8 cellular contexts compared by ENCODE assay signal in genomic region chr10:73246322-73246782, GRCh38. TPM values are rescaled to one million over a fixed set of nuclear protein-coding genes. Genes with fewer than 3 reads are reported as not detected.
DNase-seq lines count a peak whose midpoint lies in the region; ATAC-seq and TF ChIP-seq lines count a peak whose summit lies in the region.

No MANE protein-coding gene starts in this region.

- peak overlapping the region; percentile 99 for H3K27ac Mint-ChIP-seq in activated T-cell treated with anti-CD3 and anti-CD28 coated beads, Interleukin-2, amount 50 U/mL, for 24 hours

- H3K27me3 ChIP-seq in adrenal gland (no peaks in the 10 kb centered on the region), thyroid gland (no peaks in the 10 kb centered on the region)

- TF ChIP-seq POLR2A in adrenal gland (IDR thresholded peaks at IDR 0.05) (no peak), thyroid gland (IDR thresholded peaks at IDR 0.05) (no peak)

- intact Hi-C loops in adrenal gland (cut with DNase I) (no loop called here), thyroid gland (cut with DNase I) (no loop called here)

- H3K4me1 Mint-ChIP-seq in activated T-cell treated with anti-CD3 and anti-CD28 coated beads, Interleukin-2, amount 50 U/mL, for 24 hours (ENCODE audit: low read depth) = peaks cover 68% of the 10 kb centered on the region

- no peaks in the 10 kb centered on the region for H3K9me3 Mint-ChIP-seq in activated T-cell treated with anti-CD3 and anti-CD28 coated beads, Interleukin-2, amount 50 U/mL, for 24 hours

- H3K4me3 ChIP-seq in adrenal gland (peak overlapping the region; percentile 56 to 80 (median 64)), thyroid gland (replicated peaks in 1 of 3) (peak overlapping the region; percentile 37 to 80 (median 79))

- H3K27ac ChIP-seq in adrenal gland = peak overlapping the region in 4 of 5 donors; percentile 75 to 92 (median 78)
- H3K27ac ChIP-seq in thyroid gland = peak overlapping the region in 2 of 3 donors; percentile 39 to 61

- H3K4me1 ChIP-seq in adrenal gland (replicated peaks in 1 of 2) (peaks cover 14 to 21% of the 10 kb centered on the region in 2 donors), thyroid gland (peaks cover 9 to 14% of the 10 kb centered on the region in 2 donors)

- H3K36me3 ChIP-seq in adrenal gland (replicated peaks in 1 of 2) (peaks cover 0 to 36% of the 10 kb centered on the region in 2 donors), thyroid gland (peaks cover 17 to 19% of the 10 kb centered on the region in 2 donors)

- WGBS in adrenal gland, 4 donors = 2 to 3% (median 3%) methylated on average over 13 of the region's 13 CpGs
- 2% methylated on average over 13 of the region's 13 CpGs for WGBS in thyroid gland, 2 donors

- H3K9me3 ChIP-seq in adrenal gland (replicated peaks in 1 of 3) = no peaks in the 10 kb centered on the region
- no peaks in the 10 kb centered on the region for H3K9me3 ChIP-seq in thyroid gland

- H3K4me3 Mint-ChIP-seq in activated T-cell treated with anti-CD3 and anti-CD28 coated beads, Interleukin-2, amount 50 U/mL, for 24 hours = peak overlapping the region; percentile 100

- no peaks in the 10 kb centered on the region for H3K27me3 Mint-ChIP-seq in activated T-cell treated with anti-CD3 and anti-CD28 coated beads, Interleukin-2, amount 50 U/mL, for 24 hours

- H3K36me3 Mint-ChIP-seq in activated T-cell treated with anti-CD3 and anti-CD28 coated beads, Interleukin-2, amount 50 U/mL, for 24 hours (ENCODE audit: low read depth) = peaks cover 97% of the 10 kb centered on the region

- DNase-seq in activated T-cell treated with anti-CD3 and anti-CD28 coated beads, Interleukin-2, amount 50 U/mL, for 24 hours = no peak
- no peak for DNase-seq in activated T-cell treated with anti-CD3 and anti-CD28 coated beads, Interleukin-2, amount 50 U/mL, for 1 hour
- DNase-seq in adrenal gland (no peak), left kidney (ENCODE audit: low read depth, low spot score) (peak; percentile 3), thyroid gland (no peak), middle frontal gyrus (ENCODE audit: extremely low spot score, low spot score) (no peak)

- no peak for TF ChIP-seq CTCF in adrenal gland (IDR thresholded peaks at IDR 0.05)
- TF ChIP-seq CTCF in thyroid gland (IDR thresholded peaks at IDR 0.05) = no peak

- ATAC-seq in GM18517 (IDR thresholded peaks at IDR 0.05; ENCODE audit: unreplicated experiment) (no peak), HG03354 (IDR thresholded peaks at IDR 0.05; ENCODE audit: poor library complexity, severe bottlenecking, unreplicated experiment) (no peak)

RNA-seq across cellular contexts. Expression of gene DNAJC9, which starts 0.7 kb away (rescaled TPM):
- total RNA-seq in adrenal gland (10 to 100 TPM; 10.6 to 23.3 (median 13.7) TPM), thyroid gland (10 to 100 TPM; 15.2 to 21.0 (median 18.7) TPM)
- polyA plus RNA-seq in adrenal gland = 10 to 100 TPM; 12.6 to 17.3 (median 13.3) TPM

RNA-seq across cellular contexts. Expression of gene MRPS16, which starts 6.1 kb away (rescaled TPM):
- total RNA-seq in adrenal gland = 100 to 1,000 TPM in 4 of 8 donors, 10 to 100 TPM in 4; 37.6 to 128 (median 87.9) TPM
- polyA plus RNA-seq in adrenal gland = 10 to 100 TPM; 46.9 to 92.6 (median 82.7) TPM
- total RNA-seq in thyroid gland = 10 to 100 TPM; 41.8 to 57.6 (median 53.1) TPM
